ENCODE assay signal across 24 cellular contexts in the genomic region with DNA sequence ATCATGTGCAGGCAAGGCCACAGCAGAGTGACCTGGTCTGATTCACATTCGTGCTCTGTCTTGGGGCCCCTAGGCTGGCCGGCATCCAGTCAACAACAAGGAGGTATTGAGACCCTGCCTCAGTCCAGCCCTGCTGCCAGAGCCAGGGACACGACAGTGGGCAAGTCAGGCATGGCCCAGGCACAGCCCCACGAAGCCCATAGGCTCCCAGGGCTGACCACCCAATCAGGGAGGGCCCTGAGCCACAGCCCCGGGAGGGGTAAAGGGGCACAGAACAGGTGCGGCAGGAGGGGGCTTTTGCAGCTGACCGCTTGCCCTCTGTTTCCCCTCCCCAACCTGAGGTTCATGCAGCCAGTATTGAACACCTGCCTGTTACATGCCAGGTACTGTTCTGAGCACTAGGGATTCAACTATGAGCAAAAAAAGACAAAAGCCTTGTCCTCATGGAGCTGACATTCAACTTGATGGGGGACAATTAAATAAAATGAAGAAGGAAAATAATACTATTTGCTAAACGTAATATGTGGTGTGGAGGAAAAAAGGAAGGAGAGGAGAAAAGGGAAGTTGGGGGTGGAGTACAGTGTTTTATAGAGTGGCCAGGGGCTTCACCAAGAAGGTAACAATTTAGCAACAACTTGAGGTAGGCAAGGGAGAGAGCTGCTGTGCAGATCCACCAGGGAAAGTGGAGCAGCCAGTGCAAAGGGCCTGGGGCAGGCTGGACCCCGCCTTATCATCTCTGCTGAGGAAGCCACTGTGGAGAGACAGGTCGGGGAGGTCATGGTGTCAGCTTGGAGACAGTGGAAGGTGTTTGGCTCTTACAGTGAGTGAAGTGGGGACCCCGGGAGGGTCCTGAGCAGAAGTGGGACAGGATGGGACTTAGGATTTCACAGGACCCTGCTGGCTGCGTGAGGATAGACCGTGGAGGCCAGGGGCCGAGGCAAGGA. TPM values are rescaled to one million over a fixed set of nuclear protein-coding genes. Genes with fewer than 3 reads are reported as not detected.
A peak's percentile ranks its signal among the peaks of the same experiment; 100 is the strongest.
DNase-seq lines count a peak whose midpoint lies in the region; ATAC-seq, FAIRE-seq and TF ChIP-seq lines count a peak whose summit lies in the region.
"Had no signal": no experiment of that assay in that cellular context is flagged by ENCODE, and none has a peak within 500 bp of the region (broad histone marks: within the 10 kb centered on the region; RNA-seq: fewer than 3 reads in every experiment).

No MANE protein-coding gene starts in this region.

- no peaks in the 10 kb centered on the region for H3K4me1 ChIP-seq in GM12878 (ENCODE audit: control insufficient read depth, insufficient read depth, low read length)
- H3K4me1 ChIP-seq in prostate gland (replicated peaks): peaks cover 4% of the 10 kb centered on the region
- H3K4me1 ChIP-seq: body of pancreas, uterus had no signal

- H3K36me3 ChIP-seq in H7 (replicated peaks; ENCODE audit: control insufficient read depth, insufficient read depth, low read length) (no peaks in the 10 kb centered on the region), GM12878 (ENCODE audit: control insufficient read depth in 2 of 2, insufficient read depth in 2 of 2, low read length in 1 of 2) (no peaks in the 10 kb centered on the region), prostate gland (no peaks in the 10 kb centered on the region)
- H3K36me3 ChIP-seq: uterus had no signal

- WGBS in GM12878 (ENCODE audit: insufficient coverage, insufficient replicate concordance, low lambda C conversion rate, missing lambda C conversion rate): 23% methylated on average over 14 of the region's 14 CpGs
- WGBS in prostate gland: 86% methylated on average over 14 of the region's 14 CpGs

- no peak for FAIRE-seq in GM12878 (lab: Jason Lieb, UNC)
- FAIRE-seq: small intestine had no signal

- H3K4me2 ChIP-seq in GM12878 (ENCODE audit: control insufficient read depth, insufficient read depth): no peak overlapping the region
- H3K4me2 ChIP-seq: KMS-11 had no signal

- RAD21 ChIA-PET in GM12878 (lab: Charles Lee; ENCODE audit: unreplicated experiment): no interaction called here

- no TSS peak for BruUV-seq in GM12878 (replicated peaks; lab: Mats Ljungman, UMichigan)

- no peaks in the 10 kb centered on the region for H4K20me1 ChIP-seq in GM12878 (ENCODE audit: control insufficient read depth, insufficient read depth)

- H3K4me3 ChIP-seq in H7 (ENCODE audit: insufficient read depth, low read depth, low read length) (no peak overlapping the region), NB4 (ENCODE audit: low read depth, low read length) (no peak overlapping the region), GM12878 (no peak overlapping the region), prostate gland (no peak overlapping the region)
- H3K4me3 ChIP-seq: body of pancreas, uterus had no signal

- no peak overlapping the region for H2AFZ ChIP-seq in GM12878 (ENCODE audit: control insufficient read depth, low read depth, low read length)

- H3K9me3 ChIP-seq in GM12878 (replicated peaks; ENCODE audit: control insufficient read depth, insufficient read depth, low read length) (no peaks in the 10 kb centered on the region), prostate gland (no peaks in the 10 kb centered on the region)
- H3K9me3 ChIP-seq: body of pancreas, uterus had no signal

- intact Hi-C loops in GM12878 (cut with micrococcal nuclease; ENCODE audit: unreplicated experiment) (no loop called here), prostate gland (cut with DNase I) (no loop called here)

- no peaks in the 10 kb centered on the region for H3K79me2 ChIP-seq in GM12878 (ENCODE audit: control insufficient read depth, insufficient read depth, low read length)

- TF ChIP-seq POLR2A in NB4 (IDR thresholded peaks at IDR 0.05; ENCODE audit: extremely low read depth, insufficient read length): no peak
- TF ChIP-seq POLR2A in GM12878 (IDR thresholded peaks at IDR 0.05; ENCODE audit: low read depth, low read length): no peak
- TF ChIP-seq POLR2A in prostate gland (IDR thresholded peaks at IDR 0.05): no peak

- H3K9ac ChIP-seq in GM12878 (ENCODE audit: control insufficient read depth, insufficient read depth, low read length): no peak overlapping the region
- H3K9ac ChIP-seq: KMS-11 had no signal

- in situ Hi-C loops in GM12878 (cut with MboI): no loop called here

- no peak for TF ChIP-seq RAD21 in GM12878 (IDR thresholded peaks at IDR 0.05; ENCODE audit: insufficient read depth, low read depth, low read length)

- TF ChIP-seq CTCF in NB4 (IDR thresholded peaks at IDR 0.05; ENCODE audit: low read depth, low read length) (no peak), GM12878 (IDR thresholded peaks at IDR 0.05 in 2 of 3, conservative IDR thresholded peaks at IDR 0.05 in 1 of 3; ENCODE audit: control insufficient read depth in 2 of 3, extremely low read depth in 1 of 3, insufficient read depth in 1 of 3, low read depth in 3 of 3, low read length in 3 of 3) (no peak), prostate gland (IDR thresholded peaks at IDR 0.05) (no peak), GM20000 (IDR thresholded peaks at IDR 0.05; ENCODE audit: extremely low read depth, missing control alignments) (no peak)

- peak; percentile 33 for DNase-seq in H7
- peak; percentile 76 for DNase-seq in NB4 (ENCODE audit: low read depth)
- no peak for DNase-seq in GM12878 (ENCODE audit: low read depth, low spot score)
- no peak for DNase-seq in prostate gland (ENCODE audit: low spot score)
- DNase-seq in GM20000 (ENCODE audit: low spot score): no peak
- DNase-seq in NCI-H2107 treated with DMSO at 0.1 percent for 48 hours (lab: John Stamatoyannopoulos, UW; ENCODE audit: unreplicated experiment): no peak
- DNase-seq: activated CD4-positive, CD25-positive, alpha-beta regulatory T cell treated with anti-CD3 and anti-CD28 coated beads, Interleukin-2, amount 50 U/mL, for 72 hours; activated T-cell treated with anti-CD3 and anti-CD28 coated beads, Interleukin-2, amount 50 U/mL, for 24 hours; body of pancreas; CD4-positive, alpha-beta T cell; effector CD4-positive, alpha-beta T cell; EL; erythroblast; foreskin melanocyte; left colon; NCI-H1048; NCI-H187; NCI-H526 treated with DMSO at 0.1 percent for 48 hours; nucleus accumbens; stimulated activated CD4-positive, alpha-beta T cell treated with anti-CD3 and anti-CD28 coated beads, Interleukin-1b, Interleukin-23, amount 100 ng/mL, for 48 hours; uterus had no signal

- SMC1A ChIA-PET in GM12878 (lab: Charles Lee; ENCODE audit: uncharacterized antibody, unreplicated experiment): no interaction called here

- ATAC-seq in GM12878: peak; percentile 24; the same call in 1 of the 3 replicates
- no peak for ATAC-seq in GM21381 (IDR thresholded peaks at IDR 0.05; ENCODE audit: unreplicated experiment)
- ATAC-seq: body of pancreas had no signal

- H3K27ac ChIP-seq in GM12878 (ENCODE audit: control insufficient read depth, insufficient read depth) (no peak overlapping the region), prostate gland (peak overlapping the region; percentile 54 to 61)
- H3K27ac ChIP-seq: body of pancreas, KMS-11, uterus had no signal

- H3K27me3 ChIP-seq in H7 (ENCODE audit: control insufficient read depth, insufficient read depth, low read length) (no peaks in the 10 kb centered on the region), GM12878 (replicated peaks in 1 of 2; ENCODE audit: control insufficient read depth in 2 of 2, insufficient read depth in 2 of 2, low read length in 1 of 2) (no peaks in the 10 kb centered on the region), prostate gland (replicated peaks; ENCODE audit: insufficient read depth) (no peaks in the 10 kb centered on the region)
- H3K27me3 ChIP-seq: body of pancreas, uterus had no signal

- POLR2A ChIA-PET in GM12878 (lab: Charles Lee): no interaction called here

- CTCF ChIA-PET in GM12878 (lab: Yijun Ruan, JAX): no interaction called here

- TF ChIP-seq EP300 in GM12878 (IDR thresholded peaks at IDR 0.05; ENCODE audit: borderline replicate concordance in 1 of 2, control insufficient read depth in 1 of 2, low read depth in 2 of 2, low read length in 2 of 2): no peak

RNA-seq across cellular contexts. Expression of a gene that starts 6.1 kb away (rescaled TPM):
- 0.17 and 5.0 TPM in 2 replicates for total RNA-seq in H7 (2014; rRNA removed; shearing (Covaris generic))
- 0.44 and 2.1 TPM in 2 replicates for total RNA-seq in GM12878 (2013; cell fraction: nucleolus; rRNA removed)
- 0.28 and 0.38 TPM in 2 replicates for total RNA-seq in GM12878 (2014; rRNA removed)
- total RNA-seq in GM12878 (2014; rRNA removed; fragmentation: Illumina TruSeq; extraction: Trizol): not detected in 2 replicates
- not detected in 2 replicates for total RNA-seq in GM12878 (2021)
- 0.59 TPM for polyA plus RNA-seq in GM12878 (2011; ENCODE audit: low read depth)
- polyA plus RNA-seq in GM12878 (2011; rRNA removed): 0.13 and 0.34 TPM in 2 replicates
- 0.03 and 0.15 TPM in 2 replicates for polyA plus RNA-seq in GM12878 (2011; cell fraction: cytosol; rRNA removed)
- 0.44 and 0.60 TPM in 2 replicates for polyA plus RNA-seq in GM12878 (2011; cell fraction: nucleus; rRNA removed)
- polyA plus RNA-seq in GM12878 (2012): 0.74 and 1.1 TPM in 2 replicates
- polyA plus RNA-seq in GM12878 (2014; fragmentation: Illumina TruSeq; extraction: Trizol): 0.18 TPM in 1 of 2 replicates, not detected in the other
- under 1 TPM; 0.60 to 0.71 TPM for polyA plus RNA-seq in GM12878 (2014; fragmentation: Nextera tagmentation; extraction: Ambion mirVana)
- not detected in 2 replicates for polyA plus RNA-seq in GM12878 (2014; rRNA removed)
- polyA plus RNA-seq in GM12878 (2016; fragmentation: Nextera tagmentation; extraction: Ambion mirVana): 1 to 10 TPM; 1.9 to 2.3 TPM
- polyA minus RNA-seq in GM12878 (2011; rRNA and poly(A)+ RNA removed): 0.15 and 0.37 TPM in 2 replicates
- polyA minus RNA-seq in GM12878 (2011; cell fraction: cytosol; rRNA and poly(A)+ RNA removed): not detected in 2 replicates
- not detected in 2 replicates for polyA minus RNA-seq in GM12878 (2011; cell fraction: nucleus; rRNA and poly(A)+ RNA removed)
- 1 to 10 TPM; 4.5 to 10.0 TPM for total RNA-seq in prostate gland

RNA-seq across cellular contexts. Expression of a gene that starts 6.6 kb away (rescaled TPM):
- 3.1 and 4.6 TPM in 2 replicates for total RNA-seq in H7 (2014; rRNA removed; shearing (Covaris generic))
- 115 and 119 TPM in 2 replicates for total RNA-seq in GM12878 (2013; cell fraction: nucleolus; rRNA removed)
- total RNA-seq in GM12878 (2014; rRNA removed) (6.2 and 7.0 TPM in 2 replicates), GM12878 (2014; rRNA removed; fragmentation: Illumina TruSeq; extraction: Trizol) (5.2 and 6.4 TPM in 2 replicates), GM12878 (2021) (11.7 and 12.5 TPM in 2 replicates), prostate gland (100 to 1,000 TPM; 162 to 185 TPM)
- polyA plus RNA-seq in GM12878 (2011; ENCODE audit: low read depth): 7.0 TPM
- polyA plus RNA-seq in GM12878 (2011; rRNA removed) (11.9 and 19.2 TPM in 2 replicates), GM12878 (2014; fragmentation: Illumina TruSeq; extraction: Trizol) (3.8 and 8.5 TPM in 2 replicates), GM12878 (2014; fragmentation: Nextera tagmentation; extraction: Ambion mirVana) (under 1 TPM; 0.19 to 0.42 TPM), GM12878 (2014; rRNA removed) (8.4 and 9.3 TPM in 2 replicates), GM12878 (2016; fragmentation: Nextera tagmentation; extraction: Ambion mirVana) (10 to 100 TPM in 1 of 2 experiments, 1 to 10 TPM in 1; 7.8 to 11.3 TPM)
- 13.0 and 13.4 TPM in 2 replicates for polyA plus RNA-seq in GM12878 (2011; cell fraction: cytosol; rRNA removed)
- 57.4 and 71.7 TPM in 2 replicates for polyA plus RNA-seq in GM12878 (2011; cell fraction: nucleus; rRNA removed)
- 8.3 and 8.5 TPM in 2 replicates for polyA plus RNA-seq in GM12878 (2012)
- polyA minus RNA-seq in GM12878 (2011; rRNA and poly(A)+ RNA removed): 28.2 and 32.6 TPM in 2 replicates
- 5.6 and 7.7 TPM in 2 replicates for polyA minus RNA-seq in GM12878 (2011; cell fraction: cytosol; rRNA and poly(A)+ RNA removed)
- 20.1 and 37.3 TPM in 2 replicates for polyA minus RNA-seq in GM12878 (2011; cell fraction: nucleus; rRNA and poly(A)+ RNA removed)

Comparison
In these comparisons a context has a peak if more than half of its experiments do, and no peak if none do; other contexts are left out.
1. DNase-seq: peak in H7 (single experiment) and NB4 (single experiment); none in GM12878 (single experiment), prostate gland (single experiment), GM20000 (single experiment) and NCI-H2107 treated with DMSO at 0.1 percent for 48 hours (single experiment).